Comparison of ENCODE assay signal across 8 cellular contexts in genomic region chr12:63276537-63277365, GRCh38.
DNase-seq lines count a peak whose midpoint lies in the region; TF ChIP-seq lines count a peak whose summit lies in the region.

No MANE protein-coding gene starts in this region.

- peak overlapping the region; percentile 5 for H3K4me3 Mint-ChIP-seq in type B pancreatic cell

- no peaks in the 10 kb centered on the region for H3K79me2 ChIP-seq in hepatocyte

- H3K4me1 Mint-ChIP-seq in type B pancreatic cell (ENCODE audit: unreplicated experiment), result no peaks in the 10 kb centered on the region

- in situ Hi-C loops in HAP-1 (cut with MboI; ENCODE audit: low sequenced_read_pairs), result no loop called here

- 32% methylated on average over 4 of the region's 4 CpGs for WGBS in hepatocyte (ENCODE audit: low lambda C conversion rate, missing lambda C conversion rate)

- H3K27me3 ChIP-seq in HAP-1 (ENCODE audit: low read depth), result peaks cover 5% of the 10 kb centered on the region; the same call in 1 of the 2 replicates
- peaks cover 4% of the 10 kb centered on the region; the same call in 1 of the 2 replicates for H3K27me3 ChIP-seq in MG63
- H3K27me3 ChIP-seq in hepatocyte, result no peaks in the 10 kb centered on the region

- peaks cover 4% of the 10 kb centered on the region for H3K27me3 Mint-ChIP-seq in type B pancreatic cell

- no peaks in the 10 kb centered on the region for H3K4me1 ChIP-seq in HAP-1
- H3K4me1 ChIP-seq in hepatocyte (ENCODE audit: insufficient read depth), result no peaks in the 10 kb centered on the region

- H4K20me1 ChIP-seq in hepatocyte (ENCODE audit: insufficient read depth, poor library complexity, severe bottlenecking), result no peaks in the 10 kb centered on the region

- H3K9me3 ChIP-seq in HAP-1, result no peaks in the 10 kb centered on the region
- no peaks in the 10 kb centered on the region for H3K9me3 ChIP-seq in MG63
- H3K9me3 ChIP-seq in hepatocyte (ENCODE audit: low read depth), result no peaks in the 10 kb centered on the region

- H3K36me3 Mint-ChIP-seq in type B pancreatic cell, result no peaks in the 10 kb centered on the region

- H3K4me3 ChIP-seq in HAP-1 (no peak overlapping the region), MG63 (no peak overlapping the region), hepatocyte (no peak overlapping the region)

- no peak overlapping the region for H3K27ac Mint-ChIP-seq in type B pancreatic cell

- no peaks in the 10 kb centered on the region for H3K9me2 ChIP-seq in hepatocyte (replicated peaks; ENCODE audit: insufficient read depth)

- H3K4me2 ChIP-seq in hepatocyte, result peak overlapping the region; percentile 17

- no peaks in the 10 kb centered on the region for H3K9me3 Mint-ChIP-seq in type B pancreatic cell

- H3K36me3 ChIP-seq in HAP-1 (replicated peaks), result no peaks in the 10 kb centered on the region
- H3K36me3 ChIP-seq in MG63, result no peaks in the 10 kb centered on the region
- no peaks in the 10 kb centered on the region for H3K36me3 ChIP-seq in hepatocyte (replicated peaks; ENCODE audit: insufficient read depth, low read depth)

- H2AFZ ChIP-seq in hepatocyte, result no peak overlapping the region

- TF ChIP-seq CTCF in 22Rv1 (IDR thresholded peaks at IDR 0.05) (peak; percentile 93), hepatocyte (IDR thresholded peaks at IDR 0.05; ENCODE audit: poor library complexity) (peak; percentile 74), type B pancreatic cell (conservative IDR thresholded peaks at IDR 0.05) (peak; percentile 81)

- H3K27ac ChIP-seq in 22Rv1 (no peak overlapping the region), hepatocyte (no peak overlapping the region)

- DNase-seq in ELF-1 (ENCODE audit: low read depth, low spot score) (peak; percentile 49), HAP-1 (ENCODE audit: low spot score in 2 of 2) (peak; percentile 34 to 70), MG63 (peak; percentile 9), SK-N-DZ (ENCODE audit: low spot score) (peak; percentile 29), hepatocyte (ENCODE audit: low spot score) (peak; percentile 74), type B pancreatic cell (ENCODE audit: extremely low spot score, unreplicated experiment) (no peak)
- DNase-seq in activated effector memory CD4-positive, alpha-beta T cell treated with Interleukin-2 at 50 U/mL for 16 hours, result no peak

Comparison
In these comparisons a context has a peak if more than half of its experiments do, and no peak if none do; other contexts are left out.
1. DNase-seq: peak in ELF-1 (single experiment), HAP-1 (2 of 2), MG63 (single experiment), SK-N-DZ (single experiment) and hepatocyte (single experiment); none in type B pancreatic cell (single experiment) and activated effector memory CD4-positive, alpha-beta T cell treated with Interleukin-2 at 50 U/mL for 16 hours (single experiment).
2. Peak in every context shown above with its lines, with median percentiles within 50 percentile points of each other: CTCF ChIP-seq.